In the genomic region with DNA sequence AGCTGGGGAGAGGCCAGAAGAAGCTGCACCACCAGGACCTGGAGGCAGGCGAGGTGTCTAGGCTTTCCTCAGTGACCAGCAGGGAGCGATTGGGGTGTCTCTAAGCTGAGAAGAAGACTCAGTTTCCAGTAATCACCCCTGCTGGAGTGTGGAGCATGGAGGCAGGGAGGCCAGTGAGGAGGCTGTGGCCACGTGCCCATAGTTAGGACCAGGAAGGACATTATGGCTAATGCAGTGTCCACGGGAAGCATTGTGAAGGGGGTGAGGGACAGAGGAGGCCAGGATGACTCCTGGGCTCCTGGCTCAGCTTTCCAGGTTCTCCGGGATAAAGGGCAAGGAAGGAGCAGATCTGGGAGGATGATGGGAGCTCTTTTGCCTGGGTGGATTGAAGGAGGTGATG, we compare ENCODE assay signal across 2 cellular contexts.
TF ChIP-seq lines count a peak whose summit lies in the region.

No MANE protein-coding gene starts in this region.

TF ChIP-seq in SK-N-SH, 30 proteins besides CTCF, POLR2A, EP300 and RAD21:
- no peak for TF ChIP-seq GABPA (IDR thresholded peaks at IDR 0.05; ENCODE audit: low read depth)
- TF ChIP-seq TEAD4 (IDR thresholded peaks at IDR 0.05; ENCODE audit: borderline replicate concordance, insufficient read depth): no peak
- TF ChIP-seq NRF1 (IDR thresholded peaks at IDR 0.05; ENCODE audit: low read depth, low read length): no peak
- no peak for TF ChIP-seq EZH2phosphoT487 (IDR thresholded peaks at IDR 0.05; ENCODE audit: borderline replicate concordance, low read depth)

TF ChIP-seq in SK-N-SH treated with all-trans-retinoic acid at 6 μM for 48 hours, 23 proteins besides CTCF, POLR2A, EP300 and RAD21:
- TF ChIP-seq ZNF565 (CRISPR knock-in tag; conservative IDR thresholded peaks at IDR 0.05; ENCODE audit: low read depth) (no peak), SNAI2 (CRISPR knock-in tag; IDR thresholded peaks at IDR 0.05) (no peak), TOX (CRISPR knock-in tag; IDR thresholded peaks at IDR 0.05; ENCODE audit: borderline replicate concordance) (no peak), RARB (CRISPR knock-in tag; IDR thresholded peaks at IDR 0.05) (no peak), PPARA (CRISPR knock-in tag; IDR thresholded peaks at IDR 0.05; ENCODE audit: borderline replicate concordance) (no peak), ZC3H10 (CRISPR knock-in tag; IDR thresholded peaks at IDR 0.05) (no peak), GLIS3 (CRISPR knock-in tag; IDR thresholded peaks at IDR 0.05) (no peak), CSRNP3 (CRISPR knock-in tag; IDR thresholded peaks at IDR 0.05) (no peak), BACH2 (CRISPR knock-in tag; IDR thresholded peaks at IDR 0.05; ENCODE audit: borderline replicate concordance) (no peak), ZNF8 (CRISPR knock-in tag; IDR thresholded peaks at IDR 0.05) (no peak), ARNTL (CRISPR knock-in tag; IDR thresholded peaks at IDR 0.05; ENCODE audit: borderline replicate concordance, low read depth) (no peak), CSDC2 (CRISPR knock-in tag; IDR thresholded peaks at IDR 0.05) (no peak), CREB5 (CRISPR knock-in tag; IDR thresholded peaks at IDR 0.05; ENCODE audit: low read depth) (no peak), OSR1 (CRISPR knock-in tag; IDR thresholded peaks at IDR 0.05) (no peak), ZFP30 (CRISPR knock-in tag; IDR thresholded peaks at IDR 0.05) (no peak), ESRRG (CRISPR knock-in tag; IDR thresholded peaks at IDR 0.05) (no peak), ZFP3 (CRISPR knock-in tag; IDR thresholded peaks at IDR 0.05) (no peak)
- TF ChIP-seq, protein P1, sequence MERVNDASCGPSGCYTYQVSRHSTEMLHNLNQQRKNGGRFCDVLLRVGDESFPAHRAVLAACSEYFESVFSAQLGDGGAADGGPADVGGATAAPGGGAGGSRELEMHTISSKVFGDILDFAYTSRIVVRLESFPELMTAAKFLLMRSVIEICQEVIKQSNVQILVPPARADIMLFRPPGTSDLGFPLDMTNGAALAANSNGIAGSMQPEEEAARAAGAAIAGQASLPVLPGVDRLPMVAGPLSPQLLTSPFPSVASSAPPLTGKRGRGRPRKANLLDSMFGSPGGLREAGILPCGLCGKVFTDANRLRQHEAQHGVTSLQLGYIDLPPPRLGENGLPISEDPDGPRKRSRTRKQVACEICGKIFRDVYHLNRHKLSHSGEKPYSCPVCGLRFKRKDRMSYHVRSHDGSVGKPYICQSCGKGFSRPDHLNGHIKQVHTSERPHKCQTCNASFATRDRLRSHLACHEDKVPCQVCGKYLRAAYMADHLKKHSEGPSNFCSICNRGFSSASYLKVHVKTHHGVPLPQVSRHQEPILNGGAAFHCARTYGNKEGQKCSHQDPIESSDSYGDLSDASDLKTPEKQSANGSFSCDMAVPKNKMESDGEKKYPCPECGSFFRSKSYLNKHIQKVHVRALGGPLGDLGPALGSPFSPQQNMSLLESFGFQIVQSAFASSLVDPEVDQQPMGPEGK (CRISPR knock-in tag; IDR thresholded peaks at IDR 0.05; ENCODE audit: borderline replicate concordance): no peak
- TF ChIP-seq, protein P2, sequence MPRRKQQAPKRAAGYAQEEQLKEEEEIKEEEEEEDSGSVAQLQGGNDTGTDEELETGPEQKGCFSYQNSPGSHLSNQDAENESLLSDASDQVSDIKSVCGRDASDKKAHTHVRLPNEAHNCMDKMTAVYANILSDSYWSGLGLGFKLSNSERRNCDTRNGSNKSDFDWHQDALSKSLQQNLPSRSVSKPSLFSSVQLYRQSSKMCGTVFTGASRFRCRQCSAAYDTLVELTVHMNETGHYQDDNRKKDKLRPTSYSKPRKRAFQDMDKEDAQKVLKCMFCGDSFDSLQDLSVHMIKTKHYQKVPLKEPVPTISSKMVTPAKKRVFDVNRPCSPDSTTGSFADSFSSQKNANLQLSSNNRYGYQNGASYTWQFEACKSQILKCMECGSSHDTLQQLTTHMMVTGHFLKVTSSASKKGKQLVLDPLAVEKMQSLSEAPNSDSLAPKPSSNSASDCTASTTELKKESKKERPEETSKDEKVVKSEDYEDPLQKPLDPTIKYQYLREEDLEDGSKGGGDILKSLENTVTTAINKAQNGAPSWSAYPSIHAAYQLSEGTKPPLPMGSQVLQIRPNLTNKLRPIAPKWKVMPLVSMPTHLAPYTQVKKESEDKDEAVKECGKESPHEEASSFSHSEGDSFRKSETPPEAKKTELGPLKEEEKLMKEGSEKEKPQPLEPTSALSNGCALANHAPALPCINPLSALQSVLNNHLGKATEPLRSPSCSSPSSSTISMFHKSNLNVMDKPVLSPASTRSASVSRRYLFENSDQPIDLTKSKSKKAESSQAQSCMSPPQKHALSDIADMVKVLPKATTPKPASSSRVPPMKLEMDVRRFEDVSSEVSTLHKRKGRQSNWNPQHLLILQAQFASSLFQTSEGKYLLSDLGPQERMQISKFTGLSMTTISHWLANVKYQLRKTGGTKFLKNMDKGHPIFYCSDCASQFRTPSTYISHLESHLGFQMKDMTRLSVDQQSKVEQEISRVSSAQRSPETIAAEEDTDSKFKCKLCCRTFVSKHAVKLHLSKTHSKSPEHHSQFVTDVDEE (CRISPR knock-in tag; IDR thresholded peaks at IDR 0.05): no peak
TF ChIP-seq in SK-N-SH treated with all-trans-retinoic acid at 6 μM for 48 hours: peak in this region for 0.
